22 cellular contexts compared by ENCODE assay signal in genomic region chr2:148746973-148747372, GRCh38.
DNase-seq lines count a peak whose midpoint lies in the region; ATAC-seq, FAIRE-seq and TF ChIP-seq lines count a peak whose summit lies in the region.
"Had no signal": no experiment of that assay in that cellular context is flagged by ENCODE, and none has a peak within 500 bp of the region (broad histone marks: within the 10 kb centered on the region; RNA-seq: fewer than 3 reads in every experiment).

No MANE protein-coding gene starts in this region.

- H3K4me3 ChIP-seq in A549 (no peak overlapping the region), hepatocyte (no peak overlapping the region), mucosa of descending colon (no peak overlapping the region), esophagus squamous epithelium (no peak overlapping the region)
- H3K4me3 ChIP-seq: BLaER1 treated with 17β-estradiol and CSF1 and Interleukin-3, amounts not matched to agents 10 nM and 100 nM; MG63 had no signal

- peaks cover 71% of the 10 kb centered on the region for H3K79me2 ChIP-seq in hepatocyte

- WGBS in A549 (ENCODE audit: missing lambda C conversion rate), result 4% methylated on average over 1 of the region's 1 CpG
- WGBS in hepatocyte (ENCODE audit: low lambda C conversion rate, missing lambda C conversion rate), result 27% methylated on average over 1 of the region's 1 CpG
- WGBS in esophagus squamous epithelium, 2 donors, result 42 to 45% methylated on average over 1 of the region's 1 CpG

- POLR2A ChIA-PET in A549 (lab: Yijun Ruan, JAX), result no interaction called here

- no peak overlapping the region for H2AFZ ChIP-seq in hepatocyte

- CTCF ChIA-PET in A549 (lab: Yijun Ruan, JAX), result no interaction called here

- no peak for DNase-seq in A549 (ENCODE audit: low read depth in 1 of 2, low spot score in 1 of 2)
- no peak for DNase-seq in RCC 7860 (ENCODE audit: low spot score)
- DNase-seq in hepatocyte (ENCODE audit: low spot score), result no peak
- DNase-seq in mucosa of descending colon, result no peak
- no peak for DNase-seq in NCI-H2227 treated with DMSO at 0.1 percent for 48 hours (lab: John Stamatoyannopoulos, UW)
- DNase-seq in esophagus squamous epithelium (lab: John Stamatoyannopoulos, UW), result no peak
- DNase-seq in occipital lobe (lab: John Stamatoyannopoulos, UW), result no peak
- DNase-seq in caudate nucleus (lab: John Stamatoyannopoulos, UW), result no peak
- DNase-seq: CD4-positive, alpha-beta memory T cell; DMS153; GOT3; MG63; NCI-H1417; NCI-H1694 treated with DMSO at 0.1 percent for 48 hours; NCI-H2081 treated with DMSO at 0.1 percent for 48 hours; NCI-H510A; NCI-H748 treated with DMSO at 0.1 percent for 48 hours; SIG-M5; SK-N-SH had no signal

- no peak for TF ChIP-seq RAD21 in A549 (conservative IDR thresholded peaks at IDR 0.05 in 1 of 2, IDR thresholded peaks at IDR 0.05 in 1 of 2)

- no peak for ATAC-seq in A549
- peak; percentile 42 for ATAC-seq in mucosa of descending colon

- H3K27me3 ChIP-seq in hepatocyte (no peaks in the 10 kb centered on the region), esophagus squamous epithelium (no peaks in the 10 kb centered on the region)
- H3K27me3 ChIP-seq: BLaER1 treated with 17β-estradiol and CSF1 and Interleukin-3, amounts not matched to agents 10 nM and 100 nM; MG63 had no signal

- H3K36me3 ChIP-seq in hepatocyte (replicated peaks; ENCODE audit: insufficient read depth, low read depth), result no peaks in the 10 kb centered on the region
- no peaks in the 10 kb centered on the region for H3K36me3 ChIP-seq in mucosa of descending colon (ENCODE audit: low read depth)
- H3K36me3 ChIP-seq in esophagus squamous epithelium, result peaks cover 0 to 2% (median 0%) of the 10 kb centered on the region in 3 donors
- H3K36me3 ChIP-seq: MG63 had no signal

- intact Hi-C loops in mucosa of descending colon (cut with DNase I, micrococcal nuclease) (no loop called here), esophagus squamous epithelium (cut with DNase I) (no loop called here)

- no peak overlapping the region for H3K27ac ChIP-seq in A549
- no peak overlapping the region for H3K27ac ChIP-seq in hepatocyte
- H3K27ac ChIP-seq in esophagus squamous epithelium, result no peak overlapping the region
- H3K27ac ChIP-seq in caudate nucleus (ENCODE audit: low read depth, low read length), result no peak overlapping the region
- H3K27ac ChIP-seq: 22Rv1; BLaER1 treated with 17β-estradiol and CSF1 and Interleukin-3, amounts not matched to agents 10 nM and 100 nM had no signal

- H3K9me3 ChIP-seq in A549, result no peaks in the 10 kb centered on the region
- H3K9me3 ChIP-seq in hepatocyte (ENCODE audit: low read depth), result no peaks in the 10 kb centered on the region
- no peaks in the 10 kb centered on the region for H3K9me3 ChIP-seq in mucosa of descending colon
- no peaks in the 10 kb centered on the region for H3K9me3 ChIP-seq in esophagus squamous epithelium
- H3K9me3 ChIP-seq: BLaER1 treated with 17β-estradiol and CSF1 and Interleukin-3, amounts not matched to agents 10 nM and 100 nM; MG63; SK-N-SH had no signal

- no peaks in the 10 kb centered on the region for H3K9me2 ChIP-seq in hepatocyte (replicated peaks; ENCODE audit: insufficient read depth)
- H3K9me2 ChIP-seq: SK-N-SH had no signal

- H3K4me2 ChIP-seq in A549 (peak overlapping the region; percentile 43; the same call in 2 of the 3 replicates), hepatocyte (peak overlapping the region; percentile 35)
- H3K4me2 ChIP-seq: BLaER1 treated with 17β-estradiol and CSF1 and Interleukin-3, amounts not matched to agents 10 nM and 100 nM; SK-N-SH had no signal

- no peaks in the 10 kb centered on the region for H4K20me1 ChIP-seq in hepatocyte (ENCODE audit: insufficient read depth, poor library complexity, severe bottlenecking)

- TF ChIP-seq EP300 in A549 (IDR thresholded peaks at IDR 0.05), result no peak

- TF ChIP-seq POLR2A in A549 (IDR thresholded peaks at IDR 0.05; ENCODE audit: low read length) (no peak), esophagus squamous epithelium (IDR thresholded peaks at IDR 0.05) (no peak)

- no peak for TF ChIP-seq CTCF in A549 (IDR thresholded peaks at IDR 0.05)
- TF ChIP-seq CTCF in hepatocyte (IDR thresholded peaks at IDR 0.05; ENCODE audit: poor library complexity), result no peak
- no peak for TF ChIP-seq CTCF in mucosa of descending colon (IDR thresholded peaks at IDR 0.05)
- TF ChIP-seq CTCF in esophagus squamous epithelium (IDR thresholded peaks at IDR 0.05), result no peak

- no peak for FAIRE-seq in A549 (lab: Jason Lieb, UNC)
- peak; percentile 65 for FAIRE-seq in RCC 7860 (lab: Jason Lieb, UNC)
- FAIRE-seq: GM12891 had no signal

- peaks cover 15% of the 10 kb centered on the region for H3K4me1 ChIP-seq in A549
- peaks cover 18% of the 10 kb centered on the region for H3K4me1 ChIP-seq in hepatocyte (ENCODE audit: insufficient read depth)
- peaks cover 4% of the 10 kb centered on the region for H3K4me1 ChIP-seq in mucosa of descending colon (ENCODE audit: low read depth)
- peaks cover 0 to 7% (median 0%) of the 10 kb centered on the region in 3 donors for H3K4me1 ChIP-seq in esophagus squamous epithelium

TF ChIP-seq in A549, 52 proteins besides CTCF, POLR2A, EP300 and RAD21:
- no peak for TF ChIP-seq RFX5 (IDR thresholded peaks at IDR 0.05)
